8 cellular contexts compared by ENCODE assay signal in genomic region chr14:94173471-94173884, GRCh38. TPM values are rescaled to one million over a fixed set of nuclear protein-coding genes. Genes with fewer than 3 reads are reported as not detected.
DNase-seq lines count a peak whose midpoint lies in the region; ATAC-seq, FAIRE-seq and TF ChIP-seq lines count a peak whose summit lies in the region.

No MANE protein-coding gene starts in this region.

- POLR2A ChIA-PET in activated CD4-positive, alpha-beta T cell treated with anti-CD3 and anti-CD28 coated beads, Interleukin-2, amount 10 ng/mL, durations not matched to agents 7 days and 5 days (lab: Charles Lee) = no interaction called here

- TF ChIP-seq CTCF in fibroblast of pulmonary artery (IDR thresholded peaks at IDR 0.05; ENCODE audit: low read length, missing control alignments) (no peak), psoas muscle (IDR thresholded peaks at IDR 0.05) (no peak)

- intact Hi-C loops in psoas muscle (cut with DNase I) = no loop called here

- CTCF ChIA-PET in activated CD4-positive, alpha-beta T cell treated with anti-CD3 and anti-CD28 coated beads, Interleukin-2, amount 10 ng/mL, durations not matched to agents 7 days and 5 days (lab: Charles Lee) = interaction anchor here (1.3 to 1.5 kb wide), 2 partner anchors 41 to 43 kb away, joined by 3 to 4 read pairs; no protein-coding TSS in a partner anchor

- peak; percentile 33 for DNase-seq in activated CD4-positive, alpha-beta T cell treated with anti-CD3 and anti-CD28 coated beads, Interleukin-2, amount 10 ng/mL, durations not matched to agents 7 days and 5 days
- DNase-seq in activated CD4-positive, alpha-beta T cell treated with anti-CD3 and anti-CD28 coated beads, Interleukin-2, amount 50 U/mL, for 4 hours = no peak
- no peak for DNase-seq in T-helper 17 cell
- DNase-seq in fibroblast of pulmonary artery (ENCODE audit: low read depth) = no peak
- no peak for DNase-seq in psoas muscle
- no peak for DNase-seq in urothelium cell line (ENCODE audit: low spot score)
- DNase-seq in ureter (ENCODE audit: low spot score) = no peak

- no peaks in the 10 kb centered on the region for H3K36me3 Mint-ChIP-seq in activated CD4-positive, alpha-beta T cell treated with anti-CD3 and anti-CD28 coated beads, Interleukin-2, amount 10 ng/mL, durations not matched to agents 7 days and 5 days (ENCODE audit: low read depth)
- no peaks in the 10 kb centered on the region for H3K36me3 Mint-ChIP-seq in T-helper 17 cell (ENCODE audit: low read depth)

- 5 to 9% (median 6%) methylated on average over 20 of the region's 20 CpGs for WGBS in psoas muscle, 3 donors

- H3K27ac Mint-ChIP-seq in activated CD4-positive, alpha-beta T cell treated with anti-CD3 and anti-CD28 coated beads, Interleukin-2, amount 10 ng/mL, durations not matched to agents 7 days and 5 days = peak overlapping the region; percentile 89
- peak overlapping the region; percentile 24 for H3K27ac Mint-ChIP-seq in T-helper 17 cell

- no peak for ATAC-seq in T-helper 17 cell
- peak in 1 of 4 donors; percentile 19 for ATAC-seq in psoas muscle
- no peak for ATAC-seq in HG03520 (IDR thresholded peaks at IDR 0.05; ENCODE audit: unreplicated experiment)

- H3K4me3 ChIP-seq in fibroblast of pulmonary artery (replicated peaks; ENCODE audit: low read depth, low read length) = peak overlapping the region; percentile 57
- H3K4me3 ChIP-seq in psoas muscle = peak overlapping the region; percentile 80

- peaks cover 20% of the 10 kb centered on the region for H3K4me1 ChIP-seq in psoas muscle

- H3K27ac ChIP-seq in psoas muscle = peak overlapping the region; percentile 67

- no peaks in the 10 kb centered on the region for H3K36me3 ChIP-seq in psoas muscle (ENCODE audit: insufficient read depth in 1 of 2, low read depth in 1 of 2)

- no peak for FAIRE-seq in urothelium cell line (lab: Jason Lieb, UNC)

- H3K9me3 ChIP-seq in T-helper 17 cell (ENCODE audit: control insufficient read depth, low read length, poor library complexity, severe bottlenecking) (no peaks in the 10 kb centered on the region), psoas muscle (no peaks in the 10 kb centered on the region)

- peaks cover 26% of the 10 kb centered on the region for H3K4me1 Mint-ChIP-seq in activated CD4-positive, alpha-beta T cell treated with anti-CD3 and anti-CD28 coated beads, Interleukin-2, amount 10 ng/mL, durations not matched to agents 7 days and 5 days
- H3K4me1 Mint-ChIP-seq in T-helper 17 cell = peaks cover 20% of the 10 kb centered on the region

- H3K9me3 Mint-ChIP-seq in activated CD4-positive, alpha-beta T cell treated with anti-CD3 and anti-CD28 coated beads, Interleukin-2, amount 10 ng/mL, durations not matched to agents 7 days and 5 days = no peaks in the 10 kb centered on the region

- H3K27me3 ChIP-seq in psoas muscle (ENCODE audit: insufficient read depth in 3 of 3, low read length in 2 of 3) = peaks cover 0 to 36% (median 3%) of the 10 kb centered on the region in 3 donors

- H3K4me3 Mint-ChIP-seq in activated CD4-positive, alpha-beta T cell treated with anti-CD3 and anti-CD28 coated beads, Interleukin-2, amount 10 ng/mL, durations not matched to agents 7 days and 5 days = peak overlapping the region; percentile 78
- H3K4me3 Mint-ChIP-seq in T-helper 17 cell = peak overlapping the region; percentile 89

- H3K27me3 Mint-ChIP-seq in activated CD4-positive, alpha-beta T cell treated with anti-CD3 and anti-CD28 coated beads, Interleukin-2, amount 10 ng/mL, durations not matched to agents 7 days and 5 days = peaks cover 64% of the 10 kb centered on the region
- H3K27me3 Mint-ChIP-seq in T-helper 17 cell = peaks cover 10% of the 10 kb centered on the region

RNA-seq across cellular contexts. Expression of gene PPP4R4, which starts 0.6 kb away (rescaled TPM):
- 1 to 10 TPM; 3.0 to 3.7 TPM for total RNA-seq in activated CD4-positive, alpha-beta T cell treated with anti-CD3 and anti-CD28 coated beads, Interleukin-2, amount 10 ng/mL, durations not matched to agents 7 days and 5 days
- 1 to 10 TPM; 2.6 to 6.7 TPM for total RNA-seq in T-helper 17 cell
- total RNA-seq in psoas muscle = under 1 TPM in 3 of 4 donors, not detected in 1; 0.13 to 0.73 (median 0.49) TPM
- polyA plus RNA-seq in psoas muscle = under 1 TPM; 0.01 to 0.25 (median 0.09) TPM
- 0.60 TPM for total RNA-seq in ureter

RNA-seq across cellular contexts. Expression of gene IFI27L2, which starts 44.1 kb away (rescaled TPM):
- 10 to 100 TPM; 76.0 to 91.3 TPM for total RNA-seq in activated CD4-positive, alpha-beta T cell treated with anti-CD3 and anti-CD28 coated beads, Interleukin-2, amount 10 ng/mL, durations not matched to agents 7 days and 5 days
- total RNA-seq in T-helper 17 cell = 10 to 100 TPM; 21.5 to 25.8 TPM
- 1 to 10 TPM; 5.3 to 6.9 (median 6.2) TPM for total RNA-seq in psoas muscle
- 10 to 100 TPM in 2 of 3 donors, 1 to 10 TPM in 1; 4.9 to 12.5 (median 12.2) TPM for polyA plus RNA-seq in psoas muscle
- total RNA-seq in ureter = 29.1 TPM
